Comparison of ENCODE assay signal across 8 cellular contexts in genomic region chr4:113394730-113395530, GRCh38.
DNase-seq lines count a peak whose midpoint lies in the region; ATAC-seq, FAIRE-seq and TF ChIP-seq lines count a peak whose summit lies in the region.

No MANE protein-coding gene starts in this region.

- ATAC-seq in GM19463 (IDR thresholded peaks at IDR 0.05; ENCODE audit: unreplicated experiment) (peak; percentile 95), HG03558 (IDR thresholded peaks at IDR 0.05; ENCODE audit: extremely low read depth, unreplicated experiment) (peak; percentile 96), mucosa of descending colon (peak; percentile 98)
- ATAC-seq in stimulated activated naive CD8-positive, alpha-beta T cell treated with anti-CD3 and anti-CD28 coated beads, Interleukin-15, amount 100 ng/mL, for 72 hours, result peak; percentile 94

- WGBS in endodermal cell (ENCODE audit: insufficient coverage in 1 of 2, insufficient read length in 1 of 2), 2 experiments, result 66 to 72% methylated on average over 8 to 11 of the region's 11 CpGs

- FAIRE-seq in D721Med (lab: Jason Lieb, UNC), result peak; percentile 64

- H3K27ac Mint-ChIP-seq in endodermal cell, result no peak overlapping the region
- no peak overlapping the region for H3K27ac Mint-ChIP-seq in stimulated activated naive CD8-positive, alpha-beta T cell treated with anti-CD3 and anti-CD28 coated beads, Interleukin-15, amount 100 ng/mL, for 72 hours

- H3K36me3 ChIP-seq in endodermal cell (ENCODE audit: control insufficient read depth, insufficient read depth, low read length), result no peaks in the 10 kb centered on the region
- no peaks in the 10 kb centered on the region for H3K36me3 ChIP-seq in mucosa of descending colon (ENCODE audit: low read depth)

- TF ChIP-seq CTCF in D721Med (IDR thresholded peaks at IDR 0.05; ENCODE audit: insufficient read depth, missing control alignments) (peak; percentile 95), endodermal cell (conservative IDR thresholded peaks at IDR 0.05) (peak; percentile 91), mucosa of descending colon (IDR thresholded peaks at IDR 0.05) (peak; percentile 57)

- H3K4me3 Mint-ChIP-seq in endodermal cell, result no peak overlapping the region
- no peak overlapping the region for H3K4me3 Mint-ChIP-seq in stimulated activated naive CD8-positive, alpha-beta T cell treated with anti-CD3 and anti-CD28 coated beads, Interleukin-15, amount 100 ng/mL, for 72 hours

- no peaks in the 10 kb centered on the region for H3K36me3 Mint-ChIP-seq in endodermal cell (ENCODE audit: low read depth)

- H3K9me3 ChIP-seq in endodermal cell (ENCODE audit: control insufficient read depth, low read length), result no peaks in the 10 kb centered on the region
- H3K9me3 ChIP-seq in mucosa of descending colon, result no peaks in the 10 kb centered on the region

- H3K4me1 ChIP-seq in endodermal cell (ENCODE audit: control insufficient read depth, insufficient read depth, low read length), result no peaks in the 10 kb centered on the region
- H3K4me1 ChIP-seq in mucosa of descending colon (ENCODE audit: low read depth), result no peaks in the 10 kb centered on the region

- H3K4me3 ChIP-seq in endodermal cell (ENCODE audit: low read length) (no peak overlapping the region), mucosa of descending colon (no peak overlapping the region)

- no peaks in the 10 kb centered on the region for H3K27me3 ChIP-seq in endodermal cell (ENCODE audit: control insufficient read depth, insufficient read depth, low read length, poor library complexity, severe bottlenecking)

- peaks cover 9% of the 10 kb centered on the region for H3K4me1 Mint-ChIP-seq in endodermal cell
- peaks cover 5% of the 10 kb centered on the region for H3K4me1 Mint-ChIP-seq in stimulated activated naive CD8-positive, alpha-beta T cell treated with anti-CD3 and anti-CD28 coated beads, Interleukin-15, amount 100 ng/mL, for 72 hours

- no peaks in the 10 kb centered on the region for H3K27me3 Mint-ChIP-seq in endodermal cell (ENCODE audit: insufficient read depth)
- peaks cover 9% of the 10 kb centered on the region for H3K27me3 Mint-ChIP-seq in stimulated activated naive CD8-positive, alpha-beta T cell treated with anti-CD3 and anti-CD28 coated beads, Interleukin-15, amount 100 ng/mL, for 72 hours

- DNase-seq in D721Med (ENCODE audit: insufficient read length, low spot score), result no peak
- peak; percentile 85 to 87 for DNase-seq in NCI-H526 (lab: John Stamatoyannopoulos, UW)
- DNase-seq in activated CD4-positive, alpha-beta T cell treated with anti-CD3 and anti-CD28 coated beads, Interleukin-2, amount 50 U/mL, for 4 hours, result peak; percentile 5 to 21
- DNase-seq in endodermal cell, result peak; percentile 68
- DNase-seq in mucosa of descending colon, result peak in 1 of 3 donors; percentile 86
- DNase-seq in stimulated activated naive CD8-positive, alpha-beta T cell treated with anti-CD3 and anti-CD28 coated beads, Interleukin-15, amount 100 ng/mL, for 72 hours, result peak; percentile 47 to 57

- no peak overlapping the region for H3K27ac ChIP-seq in endodermal cell (ENCODE audit: low read depth, low read length)

- intact Hi-C loops in mucosa of descending colon (cut with DNase I, micrococcal nuclease), result loop anchor here in 1 of 2 donors (10.0 kb wide), 3 partner anchors 380 to 990 kb away; no protein-coding TSS in a partner anchor

- H3K9ac ChIP-seq in endodermal cell (ENCODE audit: extremely low read depth, low read length, poor library complexity, severe bottlenecking), result no peak overlapping the region

- H3K9me3 Mint-ChIP-seq in endodermal cell, result no peaks in the 10 kb centered on the region
- no peaks in the 10 kb centered on the region for H3K9me3 Mint-ChIP-seq in stimulated activated naive CD8-positive, alpha-beta T cell treated with anti-CD3 and anti-CD28 coated beads, Interleukin-15, amount 100 ng/mL, for 72 hours
